ENCODE assay signal across 8 cellular contexts in genomic region chr12:116687888-116688287, GRCh38. TPM values are rescaled to one million over a fixed set of nuclear protein-coding genes. Genes with fewer than 3 reads are reported as not detected.
DNase-seq lines count a peak whose midpoint lies in the region; ATAC-seq and TF ChIP-seq lines count a peak whose summit lies in the region.

No MANE protein-coding gene starts in this region.

- intact Hi-C loops in ascending aorta (cut with DNase I) (no loop called here), left lung (cut with DNase I) (no loop called here), transverse colon (cut with DNase I; ENCODE audit: low total_unique reads) (no loop called here)

- in situ Hi-C loops in transverse colon (cut with MboI; ENCODE audit: low pct_ligation_motif_present in 1 of 4, low pct_unique_long_range_greater_than_20kb in 1 of 4, low sequenced_read_pairs in 3 of 4) = no loop called here

- WGBS in transverse colon (ENCODE audit: low coverage in 1 of 2), 2 donors = 64 to 93% methylated on average over 2 to 11 of the region's 11 CpGs

- no peaks in the 10 kb centered on the region for H3K36me3 ChIP-seq in ascending aorta
- no peaks in the 10 kb centered on the region for H3K36me3 ChIP-seq in left lung
- H3K36me3 ChIP-seq in transverse colon = no peaks in the 10 kb centered on the region

- no peak for TF ChIP-seq POLR2A in transverse colon (IDR thresholded peaks at IDR 0.05)

- H3K9me3 ChIP-seq in ascending aorta = no peaks in the 10 kb centered on the region
- no peaks in the 10 kb centered on the region for H3K9me3 ChIP-seq in left lung
- no peaks in the 10 kb centered on the region for H3K9me3 ChIP-seq in transverse colon

- peak in 2 of 3 experiments; percentile 23 to 37 for TF ChIP-seq CTCF in ascending aorta (IDR thresholded peaks at IDR 0.05)
- TF ChIP-seq CTCF in left lung (IDR thresholded peaks at IDR 0.05) = peak; percentile 21 to 56
- peak; percentile 26 to 33 (median 31) for TF ChIP-seq CTCF in transverse colon (IDR thresholded peaks at IDR 0.05)

- ATAC-seq in activated CD4-positive, CD25-positive, alpha-beta regulatory T cell treated with anti-CD3 and anti-CD28 coated beads, Interleukin-2, amount 50 U/mL, for 24 hours = peak; percentile 44 to 49
- ATAC-seq in left lung (peak; percentile 47), GM21825 (IDR thresholded peaks at IDR 0.05; ENCODE audit: unreplicated experiment) (no peak)

- no peak for DNase-seq in activated CD4-positive, CD25-positive, alpha-beta regulatory T cell (lab: John Stamatoyannopoulos, UW)
- DNase-seq in NCI-H82 treated with DMSO at 0.1 percent for 48 hours (lab: John Stamatoyannopoulos, UW; ENCODE audit: unreplicated experiment) = peak; percentile 3
- DNase-seq in ascending aorta (ENCODE audit: low spot score in 2 of 2) = no peak
- DNase-seq in left lung = no peak
- DNase-seq in transverse colon = peak; percentile 22
- DNase-seq in NCI-H1105 treated with DMSO at 0.1 percent for 48 hours (lab: John Stamatoyannopoulos, UW) = no peak

- no peak for TF ChIP-seq EP300 in transverse colon (IDR thresholded peaks at IDR 0.05; ENCODE audit: low read depth)

- H3K27ac ChIP-seq in ascending aorta (no peak overlapping the region), left lung (no peak overlapping the region), transverse colon (no peak overlapping the region)

- H3K27me3 ChIP-seq in ascending aorta (no peaks in the 10 kb centered on the region), left lung (peaks cover 0 to 5% of the 10 kb centered on the region in 2 donors), transverse colon (peaks cover 5% of the 10 kb centered on the region)

- H3K4me3 ChIP-seq in ascending aorta = no peak overlapping the region
- no peak overlapping the region for H3K4me3 ChIP-seq in left lung
- no peak overlapping the region for H3K4me3 ChIP-seq in transverse colon

- H3K4me1 ChIP-seq in ascending aorta (no peaks in the 10 kb centered on the region), left lung (peaks cover 2 to 3% of the 10 kb centered on the region in 2 donors), transverse colon (peaks cover 0 to 4% (median 1%) of the 10 kb centered on the region in 4 donors)

RNA-seq across cellular contexts. Expression of gene SPRING1, which starts 50.0 kb away (rescaled TPM):
- total RNA-seq in ascending aorta (16.0 TPM), left lung (10 to 100 TPM; 70.1 to 90.5 TPM), transverse colon (10 to 100 TPM; 22.3 to 40.3 (median 35.1) TPM)

RNA-seq across cellular contexts. Expression of gene RNFT2, which starts 50.2 kb away (rescaled TPM):
- total RNA-seq in ascending aorta = 0.21 TPM
- 1 to 10 TPM; 5.3 to 5.5 TPM for total RNA-seq in left lung
- total RNA-seq in transverse colon = 1 to 10 TPM in 1 of 4 donors, under 1 TPM in 2, not detected in 1; 0.20 to 1.1 (median 0.68) TPM

Comparison
In these comparisons a context has a peak if more than half of its experiments do, and no peak if none do; other contexts are left out.
1. DNase-seq: peak in NCI-H82 treated with DMSO at 0.1 percent for 48 hours (single experiment) and transverse colon (single experiment); none in activated CD4-positive, CD25-positive, alpha-beta regulatory T cell (0 of 4), ascending aorta (0 of 2), left lung (0 of 2) and NCI-H1105 treated with DMSO at 0.1 percent for 48 hours (single experiment).
2. Peak in every context shown above with its lines, with median percentiles within 50 percentile points of each other: CTCF ChIP-seq.